Comparison of ENCODE assay signal across 17 cellular contexts in the genomic region with DNA sequence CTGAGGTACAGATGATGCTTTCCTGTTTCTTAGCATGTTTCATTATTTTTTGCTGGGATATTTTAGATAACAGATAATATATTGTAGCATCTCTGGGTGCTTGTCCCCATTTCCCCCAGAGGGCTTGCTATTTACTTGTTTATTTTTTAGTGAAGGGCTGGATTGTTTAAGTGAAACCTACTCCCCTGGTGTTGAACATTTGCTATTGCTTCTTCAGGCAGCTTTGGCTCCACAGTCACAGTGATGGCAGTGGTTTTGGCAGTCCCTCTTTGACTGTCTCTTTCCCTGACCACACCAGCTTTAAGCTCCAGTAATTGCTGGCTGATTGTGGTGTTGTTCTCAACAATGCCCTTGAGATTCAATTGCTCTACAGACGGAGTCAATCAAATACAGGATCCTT.
DNase-seq lines count a peak whose midpoint lies in the region; ATAC-seq, FAIRE-seq and TF ChIP-seq lines count a peak whose summit lies in the region.
"Had no signal": no experiment of that assay in that cellular context is flagged by ENCODE, and none has a peak within 500 bp of the region (broad histone marks: within the 10 kb centered on the region; RNA-seq: fewer than 3 reads in every experiment).

No MANE protein-coding gene starts in this region.

- peak; percentile 55 for ATAC-seq in activated CD8-positive, alpha-beta memory T cell treated with anti-CD3 and anti-CD28 coated beads, Interleukin-2, amount 10 ng/mL, durations not matched to agents 7 days and 5 days
- no peak for ATAC-seq in activated CD4-positive, CD25-positive, alpha-beta regulatory T cell treated with anti-CD3 and anti-CD28 coated beads, Interleukin-2, amount 50 U/mL, for 24 hours
- no peak for ATAC-seq in GM19328 (IDR thresholded peaks at IDR 0.05; ENCODE audit: unreplicated experiment)
- ATAC-seq: A549 had no signal

- H3K4me1 Mint-ChIP-seq in activated CD8-positive, alpha-beta memory T cell treated with anti-CD3 and anti-CD28 coated beads, Interleukin-2, amount 10 ng/mL, durations not matched to agents 7 days and 5 days = peaks cover 23% of the 10 kb centered on the region
- no peaks in the 10 kb centered on the region for H3K4me1 Mint-ChIP-seq in mesothelial cell of epicardium

- H3K36me3 Mint-ChIP-seq in activated CD8-positive, alpha-beta memory T cell treated with anti-CD3 and anti-CD28 coated beads, Interleukin-2, amount 10 ng/mL, durations not matched to agents 7 days and 5 days = peaks cover 4% of the 10 kb centered on the region
- H3K36me3 Mint-ChIP-seq in mesothelial cell of epicardium = no peaks in the 10 kb centered on the region

- no peaks in the 10 kb centered on the region for H3K27me3 Mint-ChIP-seq in activated CD8-positive, alpha-beta memory T cell treated with anti-CD3 and anti-CD28 coated beads, Interleukin-2, amount 10 ng/mL, durations not matched to agents 7 days and 5 days
- H3K27me3 Mint-ChIP-seq in mesothelial cell of epicardium (ENCODE audit: low read depth) = peaks cover 5% of the 10 kb centered on the region
- H3K27me3 Mint-ChIP-seq: activated naive CD8-positive, alpha-beta T cell treated with anti-CD3 and anti-CD28 coated beads, Interleukin-2, amount 10 ng/mL, durations not matched to agents 7 days and 5 days had no signal

- peak; percentile 29 for FAIRE-seq in GM18507 (lab: Jason Lieb, UNC)
- FAIRE-seq: GM12892, RCC 7860 had no signal

- peak; percentile 32 for TF ChIP-seq CTCF in mesothelial cell of epicardium (IDR thresholded peaks at IDR 0.05; ENCODE audit: unreplicated experiment)

- CTCF ChIA-PET in activated CD8-positive, alpha-beta memory T cell treated with anti-CD3 and anti-CD28 coated beads, Interleukin-2, amount 10 ng/mL, durations not matched to agents 7 days and 5 days (lab: Charles Lee) = interaction anchor here (1.0 to 2.1 kb wide), 6 partner anchors 8 to 66 kb away, joined by 3 to 10 read pairs (median 8); no protein-coding TSS in a partner anchor

- DNase-seq in NCI-H1417 (lab: John Stamatoyannopoulos, UW) (peak in 2 of 3 experiments; percentile 13 to 23), NCI-H1417 treated with DMSO at 0.1 percent for 48 hours (lab: John Stamatoyannopoulos, UW) (no peak), GM18507 (ENCODE audit: extremely low spot score, insufficient read length, low read depth) (no peak), mesothelial cell of epicardium (ENCODE audit: low spot score in 2 of 2, unreplicated experiment in 2 of 2) (no peak), occipital lobe (lab: John Stamatoyannopoulos, UW) (no peak)
- no peak for DNase-seq in activated CD8-positive, alpha-beta memory T cell treated with anti-CD3 and anti-CD28 coated beads, Interleukin-2, amount 10 ng/mL, durations not matched to agents 7 days and 5 days
- DNase-seq: activated naive CD8-positive, alpha-beta T cell treated with anti-CD3 and anti-CD28 coated beads, Interleukin-2, amount 10 ng/mL, durations not matched to agents 7 days and 5 days; Calu3; colonic mucosa; Kasumi-1; midbrain had no signal

- H3K27ac Mint-ChIP-seq in activated CD8-positive, alpha-beta memory T cell treated with anti-CD3 and anti-CD28 coated beads, Interleukin-2, amount 10 ng/mL, durations not matched to agents 7 days and 5 days = no peak overlapping the region
- H3K27ac Mint-ChIP-seq in mesothelial cell of epicardium = no peak overlapping the region
- H3K27ac Mint-ChIP-seq: activated naive CD8-positive, alpha-beta T cell treated with anti-CD3 and anti-CD28 coated beads, Interleukin-2, amount 10 ng/mL, durations not matched to agents 7 days and 5 days; T-helper 2 cell treated with Interferon-gamma antibody and Interleukin-4, amounts not matched to agents 5 μg/mL and 100 μg/mL, for 36 hours had no signal

- H3K4me3 Mint-ChIP-seq in activated CD8-positive, alpha-beta memory T cell treated with anti-CD3 and anti-CD28 coated beads, Interleukin-2, amount 10 ng/mL, durations not matched to agents 7 days and 5 days = no peak overlapping the region
- no peak overlapping the region for H3K4me3 Mint-ChIP-seq in mesothelial cell of epicardium
- H3K4me3 Mint-ChIP-seq: activated naive CD8-positive, alpha-beta T cell treated with anti-CD3 and anti-CD28 coated beads, Interleukin-2, amount 10 ng/mL, durations not matched to agents 7 days and 5 days; T-helper 2 cell treated with Interferon-gamma antibody and Interleukin-4, amounts not matched to agents 5 μg/mL and 100 μg/mL, for 36 hours had no signal

- peaks cover 5% of the 10 kb centered on the region for H3K9me3 Mint-ChIP-seq in activated CD8-positive, alpha-beta memory T cell treated with anti-CD3 and anti-CD28 coated beads, Interleukin-2, amount 10 ng/mL, durations not matched to agents 7 days and 5 days (ENCODE audit: low read depth)
- peaks cover 17% of the 10 kb centered on the region for H3K9me3 Mint-ChIP-seq in mesothelial cell of epicardium

Comparison
In these comparisons a context has a peak if more than half of its experiments do, and no peak if none do; other contexts are left out.
1. DNase-seq: peak in NCI-H1417 (2 of 3); none in NCI-H1417 treated with DMSO at 0.1 percent for 48 hours (single experiment), GM18507 (single experiment), activated CD8-positive, alpha-beta memory T cell treated with anti-CD3 and anti-CD28 coated beads, Interleukin-2, amount 10 ng/mL, durations not matched to agents 7 days and 5 days (single experiment), mesothelial cell of epicardium (0 of 2) and occipital lobe (single experiment).